8 cellular contexts compared by ENCODE assay signal in the genomic region with DNA sequence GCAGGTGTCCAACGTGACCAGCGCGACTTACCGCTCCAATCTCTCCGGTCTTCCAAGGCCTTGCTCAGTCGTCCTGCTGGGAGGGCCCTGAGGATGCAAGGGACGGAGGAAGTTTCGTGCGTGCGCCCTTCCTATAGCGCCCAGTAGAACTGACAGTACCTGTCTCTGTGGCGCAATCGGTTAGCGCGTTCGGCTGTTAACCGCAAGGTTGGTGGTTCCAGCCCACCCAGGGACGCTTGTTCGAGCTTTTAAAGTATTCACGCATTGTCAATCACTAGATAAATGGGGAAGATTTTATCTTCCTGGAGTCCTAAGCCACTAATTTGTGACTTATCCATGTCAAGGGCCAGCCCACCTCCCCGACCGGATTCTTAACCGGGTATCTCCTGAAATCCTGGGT.
DNase-seq lines count a peak whose midpoint lies in the region; ATAC-seq and TF ChIP-seq lines count a peak whose summit lies in the region.
"Not testable (repeated sequence)": the region's sequence is repeated elsewhere in the genome, so short reads cannot be mapped to it uniquely, and the experiment has no call there.

No MANE protein-coding gene starts in this region.

- H3K27me3 Mint-ChIP-seq in T-helper 17 cell; endodermal cell (ENCODE audit: insufficient read depth); stimulated activated naive CD8-positive, alpha-beta T cell treated with anti-CD3 and anti-CD28 coated beads, Interleukin-15, Interleukin-2, amounts not matched to agents 100 ng/mL and 50 ng/mL, for 24 hours: not testable (repeated sequence)

- peak overlapping the region; percentile 88 for H3K4me3 Mint-ChIP-seq in T-helper 17 cell
- peak overlapping the region; percentile 55 for H3K4me3 Mint-ChIP-seq in endodermal cell
- peak overlapping the region; percentile 83 for H3K4me3 Mint-ChIP-seq in stimulated activated naive CD8-positive, alpha-beta T cell treated with anti-CD3 and anti-CD28 coated beads, Interleukin-15, Interleukin-2, amounts not matched to agents 100 ng/mL and 50 ng/mL, for 24 hours

- peak overlapping the region; percentile 91 for H3K27ac Mint-ChIP-seq in T-helper 17 cell
- H3K27ac Mint-ChIP-seq in endodermal cell: not testable (repeated sequence)
- H3K27ac Mint-ChIP-seq in stimulated activated naive CD8-positive, alpha-beta T cell treated with anti-CD3 and anti-CD28 coated beads, Interleukin-15, Interleukin-2, amounts not matched to agents 100 ng/mL and 50 ng/mL, for 24 hours: peak overlapping the region; percentile 94

- H3K27me3 ChIP-seq in endodermal cell (ENCODE audit: control insufficient read depth, insufficient read depth, low read length, poor library complexity, severe bottlenecking); rectal smooth muscle tissue (ENCODE audit: control insufficient read depth, insufficient read depth, low read length): not testable (repeated sequence)

- H3K4me3 ChIP-seq in endodermal cell (ENCODE audit: low read length) (peak overlapping the region; percentile 53), rectal smooth muscle tissue (ENCODE audit: low read length) (peak overlapping the region; percentile 51)

- TF ChIP-seq CTCF in endodermal cell (conservative IDR thresholded peaks at IDR 0.05): not testable (repeated sequence)

- ATAC-seq in T-helper 17 cell: not testable (repeated sequence)

- H3K9ac ChIP-seq in endodermal cell (ENCODE audit: extremely low read depth, low read length, poor library complexity, severe bottlenecking); rectal smooth muscle tissue (ENCODE audit: low read length): not testable (repeated sequence)

- H3K9me3 Mint-ChIP-seq in endodermal cell; stimulated activated naive CD8-positive, alpha-beta T cell treated with anti-CD3 and anti-CD28 coated beads, Interleukin-15, Interleukin-2, amounts not matched to agents 100 ng/mL and 50 ng/mL, for 24 hours: not testable (repeated sequence)

- not testable (repeated sequence) for H3K4me1 ChIP-seq in endodermal cell (ENCODE audit: control insufficient read depth, insufficient read depth, low read length); rectal smooth muscle tissue (ENCODE audit: control insufficient read depth, insufficient read depth, low read length)

- H3K36me3 Mint-ChIP-seq in T-helper 17 cell (ENCODE audit: low read depth); endodermal cell (ENCODE audit: low read depth); stimulated activated naive CD8-positive, alpha-beta T cell treated with anti-CD3 and anti-CD28 coated beads, Interleukin-15, Interleukin-2, amounts not matched to agents 100 ng/mL and 50 ng/mL, for 24 hours (ENCODE audit: low read depth): not testable (repeated sequence)

- DNase-seq in DMS 273 treated with DMSO at 0.1 percent for 48 hours (lab: John Stamatoyannopoulos, UW) (peak; percentile 70), NCI-H146 (lab: John Stamatoyannopoulos, UW) (peak; percentile 90), T-helper 17 cell (peak; percentile 12 to 27 (median 25)), activated gamma-delta T cell treated with Interleukin-2 at 50 U/mL for 16 hours (peak; percentile 38), endodermal cell (peak; percentile 86), kidney tubule cell (ENCODE audit: low spot score) (peak; percentile 82)

- H3K36me3 ChIP-seq in endodermal cell (ENCODE audit: control insufficient read depth, insufficient read depth, low read length); rectal smooth muscle tissue (ENCODE audit: control insufficient read depth, insufficient read depth, low read length): not testable (repeated sequence)

- H3K4me1 Mint-ChIP-seq in T-helper 17 cell; endodermal cell; stimulated activated naive CD8-positive, alpha-beta T cell treated with anti-CD3 and anti-CD28 coated beads, Interleukin-15, Interleukin-2, amounts not matched to agents 100 ng/mL and 50 ng/mL, for 24 hours (ENCODE audit: low read depth): not testable (repeated sequence)

- WGBS in endodermal cell (ENCODE audit: insufficient coverage in 1 of 2, insufficient read length in 1 of 2), 2 experiments: 0 to 1% methylated on average over 5 to 20 of the region's 23 CpGs

- not testable (repeated sequence) for H3K27ac ChIP-seq in endodermal cell (ENCODE audit: low read depth, low read length)
- H3K27ac ChIP-seq in rectal smooth muscle tissue (ENCODE audit: low read depth, low read length): peak overlapping the region; percentile 74

- H3K9me3 ChIP-seq in T-helper 17 cell (ENCODE audit: control insufficient read depth, low read length, poor library complexity, severe bottlenecking); endodermal cell (ENCODE audit: control insufficient read depth, low read length): not testable (repeated sequence)

Comparison
In these comparisons a context has a peak if more than half of its experiments do, and no peak if none do; other contexts are left out.
1. DNase-seq: peak in every context shown above with its lines; median percentile 90 in NCI-H146; 86 in endodermal cell; 82 in kidney tubule cell; 70 in DMS 273 treated with DMSO at 0.1 percent for 48 hours; 38 in activated gamma-delta T cell treated with Interleukin-2 at 50 U/mL for 16 hours; 25 in T-helper 17 cell.